24 cellular contexts compared by ENCODE assay signal in the genomic region with DNA sequence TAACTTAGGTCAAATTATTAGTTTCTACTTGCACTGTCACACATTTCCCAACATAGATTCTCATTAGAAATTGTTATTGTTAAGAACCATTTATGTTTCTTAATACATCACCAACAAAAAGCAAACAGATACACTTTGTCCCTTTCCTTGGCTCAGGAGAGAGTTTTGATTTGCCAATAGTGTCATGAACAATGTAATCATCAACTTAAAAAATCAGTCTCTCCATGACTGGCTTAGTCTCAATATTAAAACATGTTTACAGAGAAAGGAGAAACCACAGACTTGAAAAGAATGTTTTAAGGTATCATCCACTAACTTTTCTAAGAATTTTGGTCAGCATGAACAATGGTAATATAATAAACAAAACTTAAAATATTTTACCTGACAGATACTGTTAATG.
"Had no signal": no experiment of that assay in that cellular context is flagged by ENCODE, and none has a peak within 500 bp of the region (broad histone marks: within the 10 kb centered on the region; RNA-seq: fewer than 3 reads in every experiment).

No MANE protein-coding gene starts in this region.

- FAIRE-seq: colon, keratinocyte, small intestine had no signal

- H3K36me3 ChIP-seq: heart right ventricle, left lung, ovary, right lobe of liver, tibial artery had no signal

- H3K27me3 ChIP-seq: heart right ventricle, left lung, ovary, right lobe of liver, testis, tibial artery had no signal

- ATAC-seq: heart right ventricle, left cardiac atrium, left lung, natural killer cell, right lobe of liver had no signal

- H3K4me1 ChIP-seq: heart right ventricle, left lung, right lobe of liver, testis, tibial artery had no signal

- H3K9me3 ChIP-seq: heart right ventricle, left lung, ovary, right lobe of liver, testis, tibial artery had no signal

- DNase-seq: cerebellar nuclear complex; dorsolateral prefrontal cortex; effector CD4-positive, alpha-beta T cell; foreskin melanocyte; glutamatergic neuron; heart right ventricle; hippocampal formation; immature natural killer cell; left cardiac atrium; left lung; natural killer cell; occipital lobe; ovary; right lobe of liver; small intestine; stimulated activated CD4-positive, alpha-beta T cell treated with anti-CD3 and anti-CD28 coated beads, Interleukin-15, amount 100 ng/mL, for 24 hours; stimulated activated CD4-positive, alpha-beta T cell treated with anti-CD3 and anti-CD28 coated beads, Interleukin-2, amount 100 ng/mL, for 48 hours; stimulated activated CD8-positive, alpha-beta memory T cell treated with anti-CD3 and anti-CD28 coated beads, Interleukin-4, amount 100 ng/mL, for 48 hours; stimulated activated naive CD4-positive, alpha-beta T cell; substantia nigra; testis; tibial artery had no signal

- H3K27ac ChIP-seq: dorsolateral prefrontal cortex, heart right ventricle, left lung, ovary, right lobe of liver, testis, tibial artery had no signal

- H3K4me3 ChIP-seq: dorsolateral prefrontal cortex, heart right ventricle, left lung, ovary, right lobe of liver, testis, tibial artery had no signal
